ENCODE assay signal across 26 cellular contexts in the genomic region with DNA sequence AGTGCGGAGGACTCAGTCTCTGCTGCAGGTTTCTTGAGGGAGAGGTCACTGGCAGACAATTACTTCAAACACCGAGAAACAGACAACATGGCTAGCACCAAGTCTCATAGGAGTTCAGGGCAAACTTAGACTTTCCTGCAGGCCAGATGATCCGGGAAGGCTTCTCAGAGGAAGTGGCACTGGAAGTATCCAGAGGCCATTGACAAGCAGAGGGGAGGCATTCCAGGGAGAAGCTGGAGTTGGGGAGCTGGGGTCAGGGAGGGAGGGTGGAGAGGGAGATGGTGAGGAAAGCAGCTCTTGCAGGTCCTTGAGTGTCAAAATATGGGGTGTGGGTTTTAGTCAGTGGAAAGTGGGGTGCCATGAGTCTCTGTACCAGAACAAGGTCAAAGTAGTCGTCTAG.
"Had no signal": no experiment of that assay in that cellular context is flagged by ENCODE, and none has a peak within 500 bp of the region (broad histone marks: within the 10 kb centered on the region; RNA-seq: fewer than 3 reads in every experiment).

No MANE protein-coding gene starts in this region.

- H3K27ac Mint-ChIP-seq: mesothelial cell of epicardium; naive B cell; natural killer cell; nephron progenitor cell; neural progenitor cell; progenitor cell of endocrine pancreas; stimulated activated memory B cell treated with anti-CD40 and anti-IgM and Interleukin-4, amounts not matched to agents 10 μg/mL and 1 μg/mL and 100 μg/mL, for 72 hours; type B pancreatic cell had no signal

- ATAC-seq: natural killer cell; right lobe of liver; stimulated activated memory B cell treated with anti-CD40 and anti-IgM and Interleukin-4, amounts not matched to agents 10 μg/mL and 1 μg/mL and 100 μg/mL, for 72 hours; stimulated activated naive CD8-positive, alpha-beta T cell treated with anti-CD3 and anti-CD28 coated beads, Interleukin-15, amount 100 ng/mL, for 72 hours had no signal

- H3K36me3 ChIP-seq: left ventricle myocardium inferior, neural progenitor cell, ovary, right atrium auricular region, right lobe of liver, tibial nerve, uterus had no signal

- H3K4me1 ChIP-seq: left ventricle myocardium inferior, right atrium auricular region, right lobe of liver, tibial nerve, uterus had no signal

- H2AFZ ChIP-seq: neural progenitor cell had no signal

- H3K9ac ChIP-seq: neural progenitor cell had no signal

- H3K9me3 Mint-ChIP-seq: mesothelial cell of epicardium; naive B cell; natural killer cell; nephron progenitor cell; neural progenitor cell; stimulated activated naive CD8-positive, alpha-beta T cell treated with anti-CD3 and anti-CD28 coated beads, Interleukin-15, amount 100 ng/mL, for 72 hours; type B pancreatic cell had no signal

- H3K4me2 ChIP-seq: neural progenitor cell, smooth muscle cell had no signal

- H3K4me3 ChIP-seq: left ventricle myocardium inferior, lung, neural progenitor cell, ovary, right atrium auricular region, right lobe of liver, smooth muscle cell, tibial nerve, uterus had no signal

- H3K4me1 Mint-ChIP-seq: natural killer cell; stimulated activated memory B cell treated with anti-CD40 and anti-IgM and Interleukin-4, amounts not matched to agents 10 μg/mL and 1 μg/mL and 100 μg/mL, for 72 hours; stimulated activated naive CD8-positive, alpha-beta T cell treated with anti-CD3 and anti-CD28 coated beads, Interleukin-15, amount 100 ng/mL, for 72 hours had no signal

- H3K27ac ChIP-seq: left ventricle myocardium inferior, neural progenitor cell, ovary, right atrium auricular region, right lobe of liver, tibial nerve, uterus had no signal

- H3K36me3 Mint-ChIP-seq: mesothelial cell of epicardium; naive B cell; natural killer cell; stimulated activated memory B cell treated with anti-CD40 and anti-IgM and Interleukin-4, amounts not matched to agents 10 μg/mL and 1 μg/mL and 100 μg/mL, for 72 hours had no signal

- H3K9me3 ChIP-seq: left ventricle myocardium inferior, ovary, right atrium auricular region, right lobe of liver, tibial nerve, uterus had no signal

- H3K4me3 Mint-ChIP-seq: mesothelial cell of epicardium; naive B cell; natural killer cell; nephron progenitor cell; neural progenitor cell; stimulated activated memory B cell treated with anti-CD40 and anti-IgM and Interleukin-4, amounts not matched to agents 10 μg/mL and 1 μg/mL and 100 μg/mL, for 72 hours; stimulated activated naive CD8-positive, alpha-beta T cell treated with anti-CD3 and anti-CD28 coated beads, Interleukin-15, amount 100 ng/mL, for 72 hours; type B pancreatic cell had no signal

- H3K27me3 Mint-ChIP-seq: progenitor cell of endocrine pancreas, type B pancreatic cell had no signal

- H3K27me3 ChIP-seq: neural progenitor cell, ovary, right atrium auricular region, right lobe of liver, uterus had no signal

- DNase-seq: hypothalamus; islet precursor cell; left ventricle myocardium inferior; mesendoderm; naive B cell; natural killer cell; nephron progenitor cell; ovary; right lobe of liver; stimulated activated CD4-positive, alpha-beta T cell treated with anti-CD3 and anti-CD28 coated beads, Interleukin-1b, Interleukin-23, amount 100 ng/mL, for 48 hours; stimulated activated CD4-positive, alpha-beta T cell treated with anti-CD3 and anti-CD28 coated beads, Interleukin-2, amount 100 ng/mL, for 48 hours; stimulated activated CD4-positive, alpha-beta T cell treated with anti-CD3 and anti-CD28 coated beads, Interleukin-4, amount 100 ng/mL, for 4 hours; stimulated activated CD8-positive, alpha-beta memory T cell treated with anti-CD3 and anti-CD28 coated beads, Interleukin-4, amount 100 ng/mL, for 48 hours; stimulated activated naive CD4-positive, alpha-beta T cell treated with Interleukin-2 at 50 U/mL for 16 hours; stimulated activated naive CD8-positive, alpha-beta T cell treated with anti-CD3 and anti-CD28 coated beads, Interleukin-15, amount 100 ng/mL, for 72 hours; substantia nigra; uterus had no signal
